ENCODE assay signal across 8 cellular contexts in the genomic region with DNA sequence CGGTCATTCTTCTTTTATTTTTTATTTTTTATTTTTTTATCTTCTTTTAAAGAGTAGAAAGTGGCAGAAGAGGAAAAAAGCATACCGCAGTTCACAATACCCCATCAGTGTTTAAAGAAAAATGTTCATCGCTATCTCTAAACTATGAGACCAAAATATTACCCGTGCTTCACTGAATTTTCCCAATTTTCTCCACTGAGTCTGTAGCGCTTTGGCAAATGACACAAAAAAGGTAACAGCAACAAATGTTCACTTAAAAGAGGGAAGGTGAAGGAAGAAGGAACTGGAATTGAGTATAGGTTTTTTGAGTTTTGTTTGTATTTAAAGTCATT. TPM values are rescaled to one million over a fixed set of nuclear protein-coding genes. Genes with fewer than 3 reads are reported as not detected.
DNase-seq lines count a peak whose midpoint lies in the region; ATAC-seq and TF ChIP-seq lines count a peak whose summit lies in the region.

No MANE protein-coding gene starts in this region.

- peak overlapping the region; percentile 93 for H3K4me3 Mint-ChIP-seq in neural progenitor cell

- peak overlapping the region; percentile 61 for H2AFZ ChIP-seq in neural progenitor cell (replicated peaks)

- DNase-seq in LNCaP clone FGC (ENCODE audit: low read depth), result no peak
- no peak for DNase-seq in neural progenitor cell (ENCODE audit: low spot score)
- DNase-seq in kidney tubule cell (ENCODE audit: low spot score), result no peak

- H3K4me3 ChIP-seq in BLaER1 (peak overlapping the region; percentile 88), LNCaP clone FGC (ENCODE audit: low read depth, low read length) (peak overlapping the region; percentile 67), duodenal mucosa (ENCODE audit: low read depth in 1 of 2, low read length in 2 of 2) (peak overlapping the region; percentile 79 to 99), neural progenitor cell (peak overlapping the region; percentile 60)

- H3K9me3 ChIP-seq in BLaER1, result no peaks in the 10 kb centered on the region
- no peaks in the 10 kb centered on the region for H3K9me3 ChIP-seq in duodenal mucosa (ENCODE audit: control insufficient read depth in 1 of 2, low read length in 2 of 2)
- H3K9me3 ChIP-seq in neural progenitor cell (ENCODE audit: low read depth), result no peaks in the 10 kb centered on the region

- H3F3A ChIP-seq in neural progenitor cell (ENCODE audit: low read depth), result peaks cover 16% of the 10 kb centered on the region

- no peak for ATAC-seq in activated CD4-positive, CD25-positive, alpha-beta regulatory T cell treated with anti-CD3 and anti-CD28 coated beads, Interleukin-2, amount 50 U/mL, for 24 hours
- ATAC-seq in GM21423 (IDR thresholded peaks at IDR 0.05; ENCODE audit: unreplicated experiment) (no peak), HG03460 (IDR thresholded peaks at IDR 0.05; ENCODE audit: unreplicated experiment) (no peak)

- peaks cover 10% of the 10 kb centered on the region for H3K4me1 Mint-ChIP-seq in neural progenitor cell

- H3K4me1 ChIP-seq in BLaER1 (peaks cover 13% of the 10 kb centered on the region), duodenal mucosa (ENCODE audit: control insufficient read depth in 1 of 2, insufficient read depth in 2 of 2, low read length in 2 of 2) (peaks cover 5 to 16% of the 10 kb centered on the region in 2 donors), neural progenitor cell (peaks cover 4% of the 10 kb centered on the region)

- no peaks in the 10 kb centered on the region for H3K9me3 Mint-ChIP-seq in neural progenitor cell

- H4K20me1 ChIP-seq in BLaER1, result no peaks in the 10 kb centered on the region
- H4K20me1 ChIP-seq in neural progenitor cell (ENCODE audit: low read depth), result no peaks in the 10 kb centered on the region

- H3K4me2 ChIP-seq in BLaER1, result peak overlapping the region; percentile 93
- H3K4me2 ChIP-seq in neural progenitor cell, result peak overlapping the region; percentile 92

- H3K27ac Mint-ChIP-seq in neural progenitor cell, result no peak overlapping the region

- no peaks in the 10 kb centered on the region for H3K36me3 ChIP-seq in BLaER1
- H3K36me3 ChIP-seq in duodenal mucosa (ENCODE audit: control insufficient read depth in 1 of 2, insufficient read depth in 2 of 2, low read length in 2 of 2), result no peaks in the 10 kb centered on the region
- no peaks in the 10 kb centered on the region for H3K36me3 ChIP-seq in neural progenitor cell

- H3K27me3 Mint-ChIP-seq in neural progenitor cell (ENCODE audit: insufficient read depth, low read depth), result peaks cover 2% of the 10 kb centered on the region

- H3K27me3 ChIP-seq in BLaER1 (no peaks in the 10 kb centered on the region), duodenal mucosa (ENCODE audit: control insufficient read depth in 1 of 2, insufficient read depth in 2 of 2, low read length in 2 of 2) (no peaks in the 10 kb centered on the region), neural progenitor cell (no peaks in the 10 kb centered on the region)

- H3K9ac ChIP-seq in BLaER1 (peak overlapping the region; percentile 82), duodenal mucosa (ENCODE audit: low read depth in 1 of 2, low read length in 2 of 2) (peak overlapping the region in 1 of 2 donors; percentile 55), neural progenitor cell (no peak overlapping the region)

- H3K27ac ChIP-seq in BLaER1 (no peak overlapping the region), duodenal mucosa (ENCODE audit: low read depth, low read length) (no peak overlapping the region), neural progenitor cell (no peak overlapping the region)

- H3K79me2 ChIP-seq in neural progenitor cell (ENCODE audit: low read depth), result no peaks in the 10 kb centered on the region

- TF ChIP-seq CTCF in LNCaP clone FGC (IDR thresholded peaks at IDR 0.05; ENCODE audit: control insufficient read depth, extremely low read depth, insufficient read depth) (no peak), neural progenitor cell (IDR thresholded peaks at IDR 0.05) (no peak)

- no peaks in the 10 kb centered on the region for H3K36me3 Mint-ChIP-seq in neural progenitor cell

RNA-seq across cellular contexts. Expression of a gene that starts 15.1 kb away (rescaled TPM):
- total RNA-seq in neural progenitor cell (ENCODE audit: low replicate concordance), result 48.0 and 77.5 TPM in 2 replicates
